In genomic region chr7:144367250-144367649, GRCh38 we compare ENCODE assay signal across 2 cellular contexts. TPM values are rescaled to one million over a fixed set of nuclear protein-coding genes. Genes with fewer than 3 reads are reported as not detected.
"Had no signal": no experiment of that assay in that cellular context is flagged by ENCODE, and none has a peak within 500 bp of the region (broad histone marks: within the 10 kb centered on the region; RNA-seq: fewer than 3 reads in every experiment).

No MANE protein-coding gene starts in this region.

RNA-seq across cellular contexts. Expression of gene ARHGEF5, which starts 12.0 kb away (rescaled TPM):
- total RNA-seq: G401 had no signal

RNA-seq across cellular contexts. Expression of gene NOBOX, which starts 36.2 kb away (rescaled TPM):
- total RNA-seq: G401, GM12878 had no signal
- polyA plus RNA-seq: GM12878 had no signal

RNA-seq across cellular contexts. Expression of gene OR2A1, which starts 55.0 kb away (rescaled TPM):
- total RNA-seq: G401 had no signal
